ENCODE assay signal across 31 cellular contexts in genomic region chr3:194945508-194945907, GRCh38.
"Had no signal": no experiment of that assay in that cellular context is flagged by ENCODE, and none has a peak within 500 bp of the region (broad histone marks: within the 10 kb centered on the region; RNA-seq: fewer than 3 reads in every experiment).

No MANE protein-coding gene starts in this region.

- H3K9me3 Mint-ChIP-seq: activated CD4-positive, alpha-beta memory T cell treated with anti-CD3 and anti-CD28 coated beads, Interleukin-2, amount 10 ng/mL, durations not matched to agents 7 days and 5 days; activated CD4-positive, alpha-beta T cell treated with anti-CD3 and anti-CD28 coated beads, Interleukin-2, amount 10 ng/mL, durations not matched to agents 24 days and 14 days; activated naive CD4-positive, alpha-beta T cell treated with anti-CD3 and anti-CD28 coated beads, Interleukin-2, amount 50 U/mL, for 24 hours; immature natural killer cell; natural killer cell; T-helper 1 cell treated with Interleukin-12 subunit alpha and Interleukin-12 subunit beta and Interleukin-4 antibody, amounts not matched to agents 30 μg/mL and 1 μg/mL, for 36 hours had no signal

- H3K36me3 Mint-ChIP-seq: activated naive CD4-positive, alpha-beta T cell treated with anti-CD3 and anti-CD28 coated beads, Interleukin-2, amount 50 U/mL, for 24 hours; immature natural killer cell; natural killer cell; stimulated activated naive B cell treated with anti-CD40 and anti-IgM and Interleukin-4, amounts not matched to agents 10 μg/mL and 1 μg/mL and 100 μg/mL, for 72 hours had no signal

- FAIRE-seq: endothelial cell of umbilical vein, TTC549, urothelium cell line had no signal

- H3K4me3 Mint-ChIP-seq: activated CD4-positive, alpha-beta memory T cell treated with anti-CD3 and anti-CD28 coated beads, Interleukin-2, amount 10 ng/mL, durations not matched to agents 7 days and 5 days; activated CD4-positive, alpha-beta T cell treated with anti-CD3 and anti-CD28 coated beads, Interleukin-2, amount 10 ng/mL, durations not matched to agents 24 days and 14 days; activated naive CD4-positive, alpha-beta T cell treated with anti-CD3 and anti-CD28 coated beads, Interleukin-2, amount 50 U/mL, for 24 hours; activated naive CD8-positive, alpha-beta T cell treated with anti-CD3 and anti-CD28 coated beads, Interleukin-2, amount 50 U/mL, for 24 hours; activated T-cell treated with anti-CD3 and anti-CD28 coated beads, Interleukin-2, amount 50 U/mL, for 4 hours; activated T-helper 17 cell treated with anti-CD3 and anti-CD28 coated beads, Interleukin-2, amount 50 U/mL, for 72 hours; immature natural killer cell; memory B cell; natural killer cell; stimulated activated naive B cell treated with anti-CD40 and anti-IgM and Interleukin-4, amounts not matched to agents 10 μg/mL and 1 μg/mL and 100 μg/mL, for 72 hours; T-helper 1 cell treated with Interleukin-12 subunit alpha and Interleukin-12 subunit beta and Interleukin-4 antibody, amounts not matched to agents 30 μg/mL and 1 μg/mL, for 36 hours had no signal

- H3K4me1 ChIP-seq: gastroesophageal sphincter, suprapubic skin, tibial artery had no signal

- H3K36me3 ChIP-seq: gastroesophageal sphincter, heart left ventricle, suprapubic skin, tibial artery had no signal

- DNase-seq: activated CD4-positive, alpha-beta memory T cell treated with anti-CD3 and anti-CD28 coated beads, Interleukin-2, amount 10 ng/mL, durations not matched to agents 7 days and 5 days; activated CD4-positive, alpha-beta T cell treated with anti-CD3 and anti-CD28 coated beads, Interleukin-2, amount 10 ng/mL, durations not matched to agents 24 days and 14 days; activated CD4-positive, CD25-positive, alpha-beta regulatory T cell treated with anti-CD3 and anti-CD28 coated beads, Interleukin-2, amount 50 U/mL, for 72 hours; activated CD8-positive, alpha-beta memory T cell treated with anti-CD3 and anti-CD28 coated beads, Interleukin-2, amount 50 U/mL, for 48 hours; activated gamma-delta T cell treated with Interleukin-2 at 50 U/mL for 16 hours; activated naive CD8-positive, alpha-beta T cell treated with anti-CD3 and anti-CD28 coated beads, Interleukin-2, amount 50 U/mL, for 24 hours; activated T-cell treated with anti-CD3 and anti-CD28 coated beads, Interleukin-2, amount 50 U/mL, for 4 hours; amygdala; caudate nucleus; cortex of kidney; heart left ventricle; hypothalamus; immature natural killer cell; natural killer cell; posterior cingulate gyrus; right cardiac atrium; stimulated activated CD4-positive, alpha-beta T cell treated with anti-CD3 and anti-CD28 coated beads, Interleukin-15, amount 100 ng/mL, for 24 hours; stimulated activated CD4-positive, alpha-beta T cell treated with anti-CD3 and anti-CD28 coated beads, Interleukin-2, amount 100 ng/mL, for 24 hours; stimulated activated naive B cell treated with anti-CD40 and anti-IgM and Interleukin-4, amounts not matched to agents 10 μg/mL and 1 μg/mL and 100 μg/mL, for 72 hours; T-helper 9 cell; tibial artery had no signal

- H3K4me1 Mint-ChIP-seq: activated CD4-positive, alpha-beta memory T cell treated with anti-CD3 and anti-CD28 coated beads, Interleukin-2, amount 10 ng/mL, durations not matched to agents 7 days and 5 days; activated CD4-positive, alpha-beta T cell treated with anti-CD3 and anti-CD28 coated beads, Interleukin-2, amount 10 ng/mL, durations not matched to agents 24 days and 14 days; activated naive CD4-positive, alpha-beta T cell treated with anti-CD3 and anti-CD28 coated beads, Interleukin-2, amount 50 U/mL, for 24 hours; activated naive CD8-positive, alpha-beta T cell treated with anti-CD3 and anti-CD28 coated beads, Interleukin-2, amount 50 U/mL, for 24 hours; activated T-helper 17 cell treated with anti-CD3 and anti-CD28 coated beads, Interleukin-2, amount 50 U/mL, for 72 hours; immature natural killer cell; natural killer cell had no signal

- H3K27ac Mint-ChIP-seq: activated CD4-positive, alpha-beta memory T cell treated with anti-CD3 and anti-CD28 coated beads, Interleukin-2, amount 10 ng/mL, durations not matched to agents 7 days and 5 days; activated CD4-positive, alpha-beta T cell treated with anti-CD3 and anti-CD28 coated beads, Interleukin-2, amount 10 ng/mL, durations not matched to agents 24 days and 14 days; activated naive CD4-positive, alpha-beta T cell treated with anti-CD3 and anti-CD28 coated beads, Interleukin-2, amount 50 U/mL, for 24 hours; activated naive CD8-positive, alpha-beta T cell treated with anti-CD3 and anti-CD28 coated beads, Interleukin-2, amount 50 U/mL, for 24 hours; activated T-helper 17 cell treated with anti-CD3 and anti-CD28 coated beads, Interleukin-2, amount 50 U/mL, for 72 hours; immature natural killer cell; memory B cell; natural killer cell; stimulated activated naive B cell treated with anti-CD40 and anti-IgM and Interleukin-4, amounts not matched to agents 10 μg/mL and 1 μg/mL and 100 μg/mL, for 72 hours; T-helper 1 cell treated with Interleukin-12 subunit alpha and Interleukin-12 subunit beta and Interleukin-4 antibody, amounts not matched to agents 30 μg/mL and 1 μg/mL, for 36 hours had no signal

- H3K9me3 ChIP-seq: suprapubic skin, tibial artery had no signal

- H3K27ac ChIP-seq: gastroesophageal sphincter, heart left ventricle, suprapubic skin, tibial artery, VCaP had no signal

- H3K4me3 ChIP-seq: gastroesophageal sphincter, heart left ventricle, suprapubic skin, tibial artery had no signal

- H3K27me3 ChIP-seq: heart left ventricle, suprapubic skin had no signal
